11 cellular contexts compared by ENCODE assay signal in the genomic region with DNA sequence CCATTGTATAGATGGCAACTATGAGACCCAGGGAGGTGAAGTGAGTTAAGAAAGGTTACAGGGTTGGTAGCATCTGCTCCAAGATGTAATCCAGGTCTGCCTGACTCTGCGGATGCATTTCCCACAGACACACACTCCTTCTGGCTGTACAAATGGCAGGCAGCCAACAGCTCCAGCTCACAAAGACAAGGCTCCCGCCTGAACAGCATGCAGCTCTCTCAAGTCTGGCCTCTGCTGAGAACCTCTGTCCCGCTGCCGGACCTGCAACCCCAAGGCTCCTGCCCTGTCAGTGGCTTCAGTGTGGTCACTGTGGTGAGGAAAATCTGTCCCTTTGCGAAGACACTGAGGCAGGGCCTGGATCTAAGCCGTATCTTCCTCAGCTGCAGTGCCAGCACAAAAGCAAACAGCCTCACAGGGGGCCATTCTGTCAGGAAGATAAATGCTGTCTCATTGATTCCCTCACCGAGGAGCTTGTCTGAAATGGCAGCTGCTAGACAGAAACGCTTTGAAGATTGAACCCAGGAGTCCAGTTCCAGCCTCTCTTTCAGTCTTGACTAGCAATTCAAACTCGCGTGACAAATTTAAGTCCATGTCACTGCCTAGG.
A peak's percentile ranks its signal among the peaks of the same experiment; 100 is the strongest.
DNase-seq lines count a peak whose midpoint lies in the region; ATAC-seq and TF ChIP-seq lines count a peak whose summit lies in the region.
"Had no signal": no experiment of that assay in that cellular context is flagged by ENCODE, and none has a peak within 500 bp of the region (broad histone marks: within the 10 kb centered on the region; RNA-seq: fewer than 3 reads in every experiment).

No MANE protein-coding gene starts in this region.

- H3K27ac Mint-ChIP-seq in glutamatergic neuron (ENCODE audit: unreplicated experiment) = peak overlapping the region; percentile 65

- 33 to 44% (median 37%) methylated on average over 10 of the region's 10 CpGs for WGBS in stomach, 5 donors

- no peaks in the 10 kb centered on the region for H3K36me3 Mint-ChIP-seq in glutamatergic neuron (ENCODE audit: unreplicated experiment)

- ATAC-seq in RWPE2 (ENCODE audit: low read depth) (peak; percentile 54; the same call in 2 of the 3 replicates), GM21447 (IDR thresholded peaks at IDR 0.05; ENCODE audit: unreplicated experiment) (no peak)
- ATAC-seq in stimulated activated naive CD8-positive, alpha-beta T cell treated with anti-CD3 and anti-CD28 coated beads, Interleukin-15, Interleukin-2, amounts not matched to agents 100 U/mL and 50 U/mL, for 24 hours = no peak

- TF ChIP-seq POLR2A in stomach (IDR thresholded peaks at IDR 0.05) = no peak

- no peaks in the 10 kb centered on the region for H3K27me3 Mint-ChIP-seq in glutamatergic neuron (ENCODE audit: unreplicated experiment)

- H3K4me1 ChIP-seq in RWPE2 (ENCODE audit: insufficient read depth, poor library complexity, severe bottlenecking) (no peaks in the 10 kb centered on the region), stomach (peaks cover 0 to 4% (median 0%) of the 10 kb centered on the region in 4 donors)
- H3K4me1 ChIP-seq: colonic mucosa had no signal

- TF ChIP-seq CTCF in RWPE2 (IDR thresholded peaks at IDR 0.05; ENCODE audit: poor library complexity, severe bottlenecking) (no peak), glutamatergic neuron (IDR thresholded peaks at IDR 0.05; ENCODE audit: partially characterized antibody, unreplicated experiment) (no peak), stomach (IDR thresholded peaks at IDR 0.05) (no peak)

- H3K27ac ChIP-seq in RWPE2 (ENCODE audit: poor library complexity, severe bottlenecking) (no peak overlapping the region), stomach (no peak overlapping the region)
- H3K27ac ChIP-seq: colonic mucosa, PC-9 had no signal

- H3K36me3 ChIP-seq in RWPE2 (ENCODE audit: low read depth) (no peaks in the 10 kb centered on the region), stomach (no peaks in the 10 kb centered on the region)
- H3K36me3 ChIP-seq: colonic mucosa had no signal

- H3K4me1 Mint-ChIP-seq in glutamatergic neuron (ENCODE audit: low read depth, unreplicated experiment) = peaks cover 17% of the 10 kb centered on the region

- peak; percentile 90 for DNase-seq in NCI-H146 (lab: John Stamatoyannopoulos, UW)
- DNase-seq in RWPE2 (ENCODE audit: low spot score) = no peak
- DNase-seq in glutamatergic neuron = peak; percentile 29
- DNase-seq in stomach = peak; percentile 31
- DNase-seq in stimulated activated naive CD8-positive, alpha-beta T cell treated with anti-CD3 and anti-CD28 coated beads, Interleukin-15, Interleukin-2, amounts not matched to agents 100 U/mL and 50 U/mL, for 24 hours = no peak
- no peak for DNase-seq in glomerular visceral epithelial cell (ENCODE audit: extremely low spot score)
- DNase-seq: activated CD4-positive, alpha-beta T cell treated with anti-CD3 and anti-CD28 coated beads, Interleukin-2, amount 50 U/mL, for 1 hour; colonic mucosa; PC-9; stimulated activated naive CD4-positive, alpha-beta T cell treated with Interleukin-2 at 50 U/mL for 16 hours had no signal

- H3K27me3 ChIP-seq in RWPE2 (ENCODE audit: insufficient read depth, poor library complexity, severe bottlenecking) = no peaks in the 10 kb centered on the region
- peaks cover 0 to 25% (median 4%) of the 10 kb centered on the region in 3 donors for H3K27me3 ChIP-seq in stomach
- H3K27me3 ChIP-seq: colonic mucosa had no signal

- intact Hi-C loops in stomach (cut with DNase I; ENCODE audit: low total_unique reads) = loop anchor here (10.0 kb wide), 1 partner anchor 998 kb away; no protein-coding TSS in a partner anchor

- TF ChIP-seq EP300 in stomach (IDR thresholded peaks at IDR 0.05) = no peak

- H3K9me3 ChIP-seq in RWPE2 (ENCODE audit: severe bottlenecking) = no peaks in the 10 kb centered on the region
- H3K9me3 ChIP-seq in stomach = peaks cover 0 to 2% (median under 1%) of the 10 kb centered on the region in 4 donors
- H3K9me3 ChIP-seq: colonic mucosa had no signal

- H3K4me3 ChIP-seq in RWPE2 (ENCODE audit: severe bottlenecking) = no peak overlapping the region
- no peak overlapping the region for H3K4me3 ChIP-seq in stomach
- H3K4me3 ChIP-seq: colonic mucosa, PC-9 had no signal

- H3K9me3 Mint-ChIP-seq in glutamatergic neuron (ENCODE audit: unreplicated experiment) = peaks cover 2% of the 10 kb centered on the region

- no peak overlapping the region for H3K4me3 Mint-ChIP-seq in glutamatergic neuron (ENCODE audit: unreplicated experiment)

Comparison
In these comparisons a context has a peak if more than half of its experiments do, and no peak if none do; other contexts are left out.
1. DNase-seq: peak in NCI-H146 (single experiment), glutamatergic neuron (single experiment) and stomach (single experiment); none in RWPE2 (single experiment), stimulated activated naive CD8-positive, alpha-beta T cell treated with anti-CD3 and anti-CD28 coated beads, Interleukin-15, Interleukin-2, amounts not matched to agents 100 U/mL and 50 U/mL, for 24 hours (single experiment) and glomerular visceral epithelial cell (single experiment).